ENCODE assay signal across 1 cellular context in genomic region chr2:134027980-134028379, GRCh38.
TF ChIP-seq lines count a peak whose summit lies in the region.

No MANE protein-coding gene starts in this region.

TF ChIP-seq in GM23338, 12 proteins besides CTCF, POLR2A, EP300 and RAD21 (continued from another document):
- no peak for TF ChIP-seq ZNF462 (CRISPR knock-in tag; IDR thresholded peaks at IDR 0.05)
- no peak for TF ChIP-seq JUNB (IDR thresholded peaks at IDR 0.05; ENCODE audit: unreplicated experiment)
- no peak for TF ChIP-seq POLR2AphosphoS5 (IDR thresholded peaks at IDR 0.05; ENCODE audit: low read depth)
